In genomic region chr3:85255954-85256353, GRCh38 we compare ENCODE assay signal across 24 cellular contexts.
DNase-seq lines count a peak whose midpoint lies in the region; ATAC-seq and TF ChIP-seq lines count a peak whose summit lies in the region.
"Had no signal": no experiment of that assay in that cellular context is flagged by ENCODE, and none has a peak within 500 bp of the region (broad histone marks: within the 10 kb centered on the region; RNA-seq: fewer than 3 reads in every experiment).

No MANE protein-coding gene starts in this region.

- H3F3A ChIP-seq in MM.1S (ENCODE audit: insufficient read depth, low read length): peaks cover 4% of the 10 kb centered on the region; the same call in 1 of the 2 replicates

- H3K36me3 ChIP-seq in A673 (ENCODE audit: insufficient read depth, low read length, poor library complexity, severe bottlenecking): no peaks in the 10 kb centered on the region
- no peaks in the 10 kb centered on the region for H3K36me3 ChIP-seq in MM.1S (replicated peaks; ENCODE audit: insufficient read depth, low read length)
- H3K36me3 ChIP-seq in Karpas-422 (ENCODE audit: insufficient read depth, low read length): no peaks in the 10 kb centered on the region
- H3K36me3 ChIP-seq in CD8-positive, alpha-beta memory T cell (ENCODE audit: insufficient read depth, low read length): no peaks in the 10 kb centered on the region
- H3K36me3 ChIP-seq: BE2C, lower lobe of right lung, neutrophil, upper lobe of right lung had no signal

- H3K9me2 ChIP-seq in MM.1S (replicated peaks; ENCODE audit: insufficient read depth, low read length) (no peaks in the 10 kb centered on the region), Karpas-422 (replicated peaks; ENCODE audit: insufficient read depth, low read length) (no peaks in the 10 kb centered on the region)

- H3K4me1 ChIP-seq in A673 (ENCODE audit: insufficient read depth, low read length, poor library complexity, severe bottlenecking) (no peaks in the 10 kb centered on the region), MM.1S (ENCODE audit: low read length) (peaks cover 19% of the 10 kb centered on the region), Karpas-422 (ENCODE audit: low read length) (no peaks in the 10 kb centered on the region)
- no peaks in the 10 kb centered on the region for H3K4me1 ChIP-seq in CD8-positive, alpha-beta memory T cell (ENCODE audit: insufficient read depth, low read length)
- H3K4me1 ChIP-seq: BE2C, body of pancreas, lower lobe of right lung, upper lobe of right lung had no signal

- no peak overlapping the region for H3K9ac ChIP-seq in MM.1S (ENCODE audit: low read length)
- H3K9ac ChIP-seq in Karpas-422 (ENCODE audit: low read length): no peak overlapping the region

- H3K4me1 Mint-ChIP-seq in WTC11: peaks cover 22% of the 10 kb centered on the region
- no peaks in the 10 kb centered on the region for H3K4me1 Mint-ChIP-seq in activated CD8-positive, alpha-beta T cell treated with anti-CD3 and anti-CD28 coated beads for 36 hours (ENCODE audit: low read depth)
- no peaks in the 10 kb centered on the region for H3K4me1 Mint-ChIP-seq in CD8-positive, alpha-beta memory T cell

- intact Hi-C loops in A673 (cut with micrococcal nuclease; ENCODE audit: unreplicated experiment): no loop called here
- intact Hi-C loops in activated CD8-positive, alpha-beta T cell treated with anti-CD3 and anti-CD28 coated beads for 36 hours (cut with micrococcal nuclease): no loop called here

- H4K20me1 ChIP-seq in MM.1S (ENCODE audit: insufficient read depth, low read length) (no peaks in the 10 kb centered on the region), Karpas-422 (ENCODE audit: insufficient read depth, low read depth, low read length) (no peaks in the 10 kb centered on the region)

- H3K27me3 Mint-ChIP-seq in WTC11 (ENCODE audit: low read depth): no peaks in the 10 kb centered on the region
- no peaks in the 10 kb centered on the region for H3K27me3 Mint-ChIP-seq in activated CD8-positive, alpha-beta T cell treated with anti-CD3 and anti-CD28 coated beads for 36 hours
- no peaks in the 10 kb centered on the region for H3K27me3 Mint-ChIP-seq in CD8-positive, alpha-beta memory T cell
- H3K27me3 Mint-ChIP-seq: activated T-cell treated with anti-CD3 and anti-CD28 coated beads, Interleukin-2, amount 50 U/mL, for 24 hours had no signal

- H3K4me3 Mint-ChIP-seq in WTC11: no peak overlapping the region
- H3K4me3 Mint-ChIP-seq in activated CD8-positive, alpha-beta T cell treated with anti-CD3 and anti-CD28 coated beads for 36 hours: no peak overlapping the region
- no peak overlapping the region for H3K4me3 Mint-ChIP-seq in CD8-positive, alpha-beta memory T cell
- H3K4me3 Mint-ChIP-seq: activated T-cell treated with anti-CD3 and anti-CD28 coated beads, Interleukin-2, amount 50 U/mL, for 24 hours had no signal

- CTCF ChIA-PET in A673 (lab: Charles Lee) (no interaction called here), WTC11 (lab: Charles Lee) (interaction anchor here (1.0 kb wide), 1 partner anchor 320 kb away, joined by 3 read pairs; no protein-coding TSS in a partner anchor)
- CTCF ChIA-PET in activated CD8-positive, alpha-beta T cell treated with anti-CD3 and anti-CD28 coated beads for 36 hours (lab: Charles Lee): no interaction called here
- CTCF ChIA-PET in CD8-positive, alpha-beta memory T cell (lab: Charles Lee): no interaction called here

- TF ChIP-seq CTCF in A673 (conservative IDR thresholded peaks at IDR 0.05; ENCODE audit: low read depth, low read length): no peak
- TF ChIP-seq CTCF in MM.1S (IDR thresholded peaks at IDR 0.05; ENCODE audit: low read length): no peak
- TF ChIP-seq CTCF in WTC11 (IDR thresholded peaks at IDR 0.05): no peak
- TF ChIP-seq CTCF in activated CD8-positive, alpha-beta T cell treated with anti-CD3 and anti-CD28 coated beads for 36 hours (IDR thresholded peaks at IDR 0.05): no peak

- H3K27me3 ChIP-seq in A673 (replicated peaks; ENCODE audit: insufficient read depth, low read depth, low read length, poor library complexity) (no peaks in the 10 kb centered on the region), MM.1S (replicated peaks; ENCODE audit: insufficient read depth, low read length) (no peaks in the 10 kb centered on the region), Karpas-422 (ENCODE audit: low read length) (no peaks in the 10 kb centered on the region)
- H3K27me3 ChIP-seq in CD8-positive, alpha-beta memory T cell (ENCODE audit: insufficient read depth, low read length, poor library complexity, severe bottlenecking): no peaks in the 10 kb centered on the region
- H3K27me3 ChIP-seq: BE2C, body of pancreas, neutrophil, upper lobe of right lung had no signal

- H3K79me2 ChIP-seq in MM.1S (ENCODE audit: low read length) (no peaks in the 10 kb centered on the region), Karpas-422 (ENCODE audit: low read length) (no peaks in the 10 kb centered on the region)

- peak; percentile 60 for ATAC-seq in WTC11
- ATAC-seq in activated CD8-positive, alpha-beta T cell treated with anti-CD3 and anti-CD28 coated beads for 36 hours: no peak
- ATAC-seq: body of pancreas, lower lobe of right lung, upper lobe of right lung had no signal

- peak overlapping the region; percentile 24 for H3K27ac Mint-ChIP-seq in WTC11
- H3K27ac Mint-ChIP-seq in activated CD8-positive, alpha-beta T cell treated with anti-CD3 and anti-CD28 coated beads for 36 hours: no peak overlapping the region
- no peak overlapping the region for H3K27ac Mint-ChIP-seq in CD8-positive, alpha-beta memory T cell
- H3K27ac Mint-ChIP-seq: activated T-cell treated with anti-CD3 and anti-CD28 coated beads, Interleukin-2, amount 50 U/mL, for 24 hours had no signal

- H3K4me2 ChIP-seq in MM.1S (ENCODE audit: low read depth, low read length): peak overlapping the region; percentile 48; the same call in 1 of the 2 replicates
- no peak overlapping the region for H3K4me2 ChIP-seq in Karpas-422 (ENCODE audit: low read depth, low read length, poor library complexity, severe bottlenecking)

- no peak overlapping the region for H3K4me3 ChIP-seq in A673 (ENCODE audit: low read depth, low read length, poor library complexity, severe bottlenecking)
- peak overlapping the region; percentile 30; the same call in 1 of the 2 replicates for H3K4me3 ChIP-seq in MM.1S (ENCODE audit: low read length)
- no peak overlapping the region for H3K4me3 ChIP-seq in Karpas-422 (ENCODE audit: low read length)
- no peak overlapping the region for H3K4me3 ChIP-seq in CD8-positive, alpha-beta memory T cell (ENCODE audit: low read length)
- H3K4me3 ChIP-seq: body of pancreas, lower lobe of right lung, upper lobe of right lung had no signal

- POLR2A ChIA-PET in A673 (lab: Charles Lee; ENCODE audit: low non-redundant PET): no interaction called here
- POLR2A ChIA-PET in WTC11 (lab: Charles Lee): no interaction called here
- POLR2A ChIA-PET in activated CD8-positive, alpha-beta T cell treated with anti-CD3 and anti-CD28 coated beads for 36 hours (lab: Charles Lee): no interaction called here
- POLR2A ChIA-PET in CD8-positive, alpha-beta memory T cell (lab: Charles Lee): no interaction called here

- H3K9me3 ChIP-seq in A673 (ENCODE audit: low read depth, low read length, poor library complexity, severe bottlenecking): no peaks in the 10 kb centered on the region
- H3K9me3 ChIP-seq in MM.1S (replicated peaks; ENCODE audit: insufficient read depth, low read length): no peaks in the 10 kb centered on the region
- no peaks in the 10 kb centered on the region for H3K9me3 ChIP-seq in Karpas-422 (ENCODE audit: low read length)
- H3K9me3 ChIP-seq in CD8-positive, alpha-beta memory T cell (ENCODE audit: low read length): no peaks in the 10 kb centered on the region
- H3K9me3 ChIP-seq: BE2C, body of pancreas, lower lobe of right lung, neutrophil, upper lobe of right lung had no signal

- H2AFZ ChIP-seq in MM.1S (ENCODE audit: low read length) (no peak overlapping the region), Karpas-422 (ENCODE audit: low read length) (no peak overlapping the region)

- H3K27ac ChIP-seq in A673 (ENCODE audit: low read depth, low read length, poor library complexity, severe bottlenecking) (no peak overlapping the region), MM.1S (ENCODE audit: low read length) (peak overlapping the region; percentile 36; the same call in 1 of the 2 replicates), Karpas-422 (ENCODE audit: low read length) (no peak overlapping the region)
- H3K27ac ChIP-seq in CD8-positive, alpha-beta memory T cell (ENCODE audit: low read depth, low read length): no peak overlapping the region
- H3K27ac ChIP-seq: body of pancreas, lower lobe of right lung, neutrophil, upper lobe of right lung had no signal

- H3K9me3 Mint-ChIP-seq in WTC11: no peaks in the 10 kb centered on the region
- H3K9me3 Mint-ChIP-seq in activated CD8-positive, alpha-beta T cell treated with anti-CD3 and anti-CD28 coated beads for 36 hours: peaks cover 3% of the 10 kb centered on the region
- peaks cover 3 to 38% (median 9%) of the 10 kb centered on the region in 5 donors for H3K9me3 Mint-ChIP-seq in CD8-positive, alpha-beta memory T cell

- DNase-seq in A673 (ENCODE audit: low spot score) (peak; percentile 0), MM.1S (no peak), WTC11 (ENCODE audit: low spot score) (no peak), inferior parietal cortex (ENCODE audit: extremely low spot score) (peak; percentile 55), NCI-H128 (lab: John Stamatoyannopoulos, UW; ENCODE audit: unreplicated experiment) (no peak), Karpas-422 (no peak)
- no peak for DNase-seq in activated CD8-positive, alpha-beta T cell treated with anti-CD3 and anti-CD28 coated beads for 36 hours
- DNase-seq in CD8-positive, alpha-beta memory T cell: no peak
- DNase-seq: activated CD8-positive, alpha-beta memory T cell treated with anti-CD3 and anti-CD28 coated beads for 24 hours; activated T-cell treated with anti-CD3 and anti-CD28 coated beads, Interleukin-2, amount 50 U/mL, for 24 hours; BE2C; body of pancreas; cortex of kidney; glutamatergic neuron; HCEC 1CT; kidney glomerular epithelial cell; lower lobe of right lung; NCI-H1092; NCI-H2029 treated with DMSO at 0.1 percent for 48 hours; NCI-H510A; small intestine; stimulated activated CD4-positive, alpha-beta T cell treated with anti-CD3 and anti-CD28 coated beads, Interleukin-2, amount 100 ng/mL, for 24 hours; upper lobe of right lung had no signal

- BruUV-seq in A673 (replicated peaks; lab: Mats Ljungman, UMichigan): no TSS peak

- no peaks in the 10 kb centered on the region for H3K36me3 Mint-ChIP-seq in WTC11
- H3K36me3 Mint-ChIP-seq in activated CD8-positive, alpha-beta T cell treated with anti-CD3 and anti-CD28 coated beads for 36 hours (ENCODE audit: low read depth): no peaks in the 10 kb centered on the region
- H3K36me3 Mint-ChIP-seq in CD8-positive, alpha-beta memory T cell: no peaks in the 10 kb centered on the region

TF ChIP-seq in WTC11, 78 proteins besides CTCF, POLR2A, EP300 and RAD21 (continues in another document):
- TF ChIP-seq USF1 (CRISPR knock-in tag; IDR thresholded peaks at IDR 0.05) (no peak), GABPB1 (CRISPR knock-in tag; IDR thresholded peaks at IDR 0.05) (no peak)

Comparison
In these comparisons a context has a peak if more than half of its experiments do, and no peak if none do; other contexts are left out.
1. DNase-seq: peak in A673 (single experiment) and inferior parietal cortex (single experiment); none in MM.1S (single experiment), WTC11 (single experiment), NCI-H128 (single experiment), Karpas-422 (single experiment), activated CD8-positive, alpha-beta T cell treated with anti-CD3 and anti-CD28 coated beads for 36 hours (single experiment) and CD8-positive, alpha-beta memory T cell (0 of 5).